ENCODE assay signal across 17 cellular contexts in genomic region chr3:9153763-9154601, GRCh38.
DNase-seq lines count a peak whose midpoint lies in the region; ATAC-seq and TF ChIP-seq lines count a peak whose summit lies in the region.
"Had no signal": no experiment of that assay in that cellular context is flagged by ENCODE, and none has a peak within 500 bp of the region (broad histone marks: within the 10 kb centered on the region; RNA-seq: fewer than 3 reads in every experiment).

No MANE protein-coding gene starts in this region.

- H3K9me3 ChIP-seq in left ventricle myocardium inferior (replicated peaks) (peaks cover 14% of the 10 kb centered on the region), trophoblast cell (ENCODE audit: insufficient read depth, low read depth, low read length) (peaks cover 21% of the 10 kb centered on the region)
- H3K9me3 ChIP-seq: A549, adrenal gland, SJCRH30 had no signal

- no peaks in the 10 kb centered on the region for H3K79me1 ChIP-seq in trophoblast cell (ENCODE audit: low read length)

- DNase-seq in AG08396 (ENCODE audit: low spot score) (peak; percentile 27), WTC11 (ENCODE audit: low spot score) (no peak), left ventricle myocardium inferior (peak; percentile 33), trophoblast cell (peak; percentile 15 to 24), ureter (ENCODE audit: low spot score) (no peak)
- DNase-seq in stimulated activated CD4-positive, alpha-beta T cell treated with anti-CD3 and anti-CD28 coated beads, Interleukin-2, amount 100 ng/mL, for 48 hours: no peak
- DNase-seq: activated CD8-positive, alpha-beta memory T cell treated with anti-CD3 and anti-CD28 coated beads, Interleukin-2, amount 50 U/mL, for 48 hours; adrenal gland; dermis blood vessel endothelial cell; IMR-90; lower lobe of right lung; NCI-H1417; SJCRH30 had no signal

- no peaks in the 10 kb centered on the region for H3K79me2 ChIP-seq in trophoblast cell (ENCODE audit: control insufficient read depth, insufficient read depth, low read length, poor library complexity)

- no peak overlapping the region for H3K9ac ChIP-seq in trophoblast cell (ENCODE audit: low read length)

- peak overlapping the region; percentile 66; the same call in 1 of the 2 replicates for H3K27ac Mint-ChIP-seq in WTC11

- no peak overlapping the region for H3K14ac ChIP-seq in trophoblast cell (ENCODE audit: low read length)

- no peak overlapping the region for H4K8ac ChIP-seq in trophoblast cell (ENCODE audit: low read depth, low read length)

- no peak overlapping the region for H2AFZ ChIP-seq in trophoblast cell (ENCODE audit: insufficient read depth, low read length, poor library complexity)

- CTCF ChIA-PET in WTC11 (lab: Charles Lee): interaction anchor here (0.6 to 1.4 kb wide), 3 partner anchors 10 to 148 kb away, joined by 3 to 7 read pairs (median 5); no protein-coding TSS in a partner anchor

- H2AK5ac ChIP-seq in trophoblast cell (ENCODE audit: low read length): no peak overlapping the region

- no peak overlapping the region for H4K12ac ChIP-seq in trophoblast cell (ENCODE audit: low read depth, low read length)

- no peak overlapping the region for H3K4me3 Mint-ChIP-seq in WTC11

- intact Hi-C loops in left ventricle myocardium inferior (cut with micrococcal nuclease): no loop called here

- H3K27me3 Mint-ChIP-seq in WTC11 (ENCODE audit: low read depth): peaks cover 11% of the 10 kb centered on the region

- no peak overlapping the region for H3K4me2 ChIP-seq in trophoblast cell (ENCODE audit: low read length)
- H3K4me2 ChIP-seq: A549 had no signal

- H4K91ac ChIP-seq in trophoblast cell (ENCODE audit: low read depth, low read length): no peak overlapping the region

- H3K36me3 Mint-ChIP-seq in WTC11: peaks cover 25% of the 10 kb centered on the region

- H3K27ac ChIP-seq in left ventricle myocardium inferior (replicated peaks) (peak overlapping the region; percentile 22), trophoblast cell (ENCODE audit: low read depth, low read length) (no peak overlapping the region)
- H3K27ac ChIP-seq: A549, adrenal gland, lower lobe of right lung, SJCRH30 had no signal

- peaks cover 26% of the 10 kb centered on the region for H3K4me1 Mint-ChIP-seq in WTC11

- WGBS in trophoblast cell (ENCODE audit: extremely low coverage, insufficient coverage, insufficient read length): no CpG with 5 or more reads among the region's 15 CpGs

- H2BK120ac ChIP-seq in trophoblast cell (ENCODE audit: insufficient read depth, low read length, poor library complexity): no peak overlapping the region

- peaks cover 13% of the 10 kb centered on the region for H3K4me1 ChIP-seq in left ventricle myocardium inferior
- peaks cover 0 to 2% of the 10 kb centered on the region in 2 experiments for H3K4me1 ChIP-seq in trophoblast cell (ENCODE audit: control insufficient read depth in 1 of 2, insufficient read depth in 2 of 2, low read length in 2 of 2)
- H3K4me1 ChIP-seq: adrenal gland, lower lobe of right lung, SJCRH30 had no signal

- no peak overlapping the region for H2BK12ac ChIP-seq in trophoblast cell (ENCODE audit: low read length)

- H3K23ac ChIP-seq in trophoblast cell (ENCODE audit: low read length): no peak overlapping the region

- H3K4ac ChIP-seq in trophoblast cell (ENCODE audit: low read depth, low read length): no peak overlapping the region

- ATAC-seq in WTC11 (peak; percentile 88), HG03135 (IDR thresholded peaks at IDR 0.05; ENCODE audit: unreplicated experiment) (no peak), GM18498 (IDR thresholded peaks at IDR 0.05; ENCODE audit: unreplicated experiment) (no peak)
- ATAC-seq: A549, HCT116, lower lobe of right lung had no signal

- POLR2A ChIA-PET in WTC11 (lab: Charles Lee): no interaction called here

- no peak overlapping the region for H3K18ac ChIP-seq in trophoblast cell (ENCODE audit: low read length)

- H3K36me3 ChIP-seq in left ventricle myocardium inferior (no peaks in the 10 kb centered on the region), trophoblast cell (ENCODE audit: control insufficient read depth in 1 of 2, insufficient read depth in 2 of 2, low read length in 2 of 2) (no peaks in the 10 kb centered on the region)
- H3K36me3 ChIP-seq: adrenal gland, lower lobe of right lung, SJCRH30 had no signal

- H3K27me3 ChIP-seq in left ventricle myocardium inferior (ENCODE audit: low read depth) (no peaks in the 10 kb centered on the region), trophoblast cell (ENCODE audit: insufficient read depth, low read length) (no peaks in the 10 kb centered on the region)
- H3K27me3 ChIP-seq: adrenal gland had no signal

- H3K4me3 ChIP-seq in left ventricle myocardium inferior (peak overlapping the region; percentile 1), trophoblast cell (ENCODE audit: low read depth, low read length) (no peak overlapping the region)
- H3K4me3 ChIP-seq: A549, adrenal gland, lower lobe of right lung, SJCRH30 had no signal

- TF ChIP-seq CTCF in WTC11 (IDR thresholded peaks at IDR 0.05) (no peak), left ventricle myocardium inferior (IDR thresholded peaks at IDR 0.05; ENCODE audit: borderline replicate concordance) (no peak)

- H3K9me3 Mint-ChIP-seq in WTC11: peaks cover 33% of the 10 kb centered on the region

- H2BK5ac ChIP-seq in trophoblast cell (ENCODE audit: low read depth, low read length, poor library complexity): no peak overlapping the region

TF ChIP-seq in WTC11, 78 proteins besides CTCF, POLR2A, EP300 and RAD21:
- TF ChIP-seq ZNF317 (CRISPR knock-in tag; IDR thresholded peaks at IDR 0.05; ENCODE audit: borderline replicate concordance, low read depth) (no peak), ZBTB21 (CRISPR knock-in tag; IDR thresholded peaks at IDR 0.05; ENCODE audit: borderline replicate concordance) (no peak), NR2C2 (CRISPR knock-in tag; IDR thresholded peaks at IDR 0.05) (no peak), CREB1 (CRISPR knock-in tag; IDR thresholded peaks at IDR 0.05) (no peak), ELF4 (CRISPR knock-in tag; IDR thresholded peaks at IDR 0.05; ENCODE audit: low read depth) (no peak), SMAD4 (CRISPR knock-in tag; IDR thresholded peaks at IDR 0.05) (no peak), E2F4 (CRISPR knock-in tag; IDR thresholded peaks at IDR 0.05; ENCODE audit: borderline replicate concordance, low read depth) (no peak), ATF3 (CRISPR knock-in tag; conservative IDR thresholded peaks at IDR 0.05) (no peak), NFE2L1 (CRISPR knock-in tag; IDR thresholded peaks at IDR 0.05) (no peak), ZNF232 (CRISPR knock-in tag; IDR thresholded peaks at IDR 0.05) (no peak)
TF ChIP-seq in WTC11: peak in this region for 0.

Comparison
In these comparisons a context has a peak if more than half of its experiments do, and no peak if none do; other contexts are left out.
1. DNase-seq: peak in AG08396 (single experiment), left ventricle myocardium inferior (single experiment) and trophoblast cell (2 of 2); none in WTC11 (single experiment), stimulated activated CD4-positive, alpha-beta T cell treated with anti-CD3 and anti-CD28 coated beads, Interleukin-2, amount 100 ng/mL, for 48 hours (0 of 2) and ureter (single experiment).